Comparison of ENCODE assay signal across 8 cellular contexts in genomic region chr5:116573617-116574431, GRCh38. TPM values are rescaled to one million over a fixed set of nuclear protein-coding genes. Genes with fewer than 3 reads are reported as not detected.
DNase-seq lines count a peak whose midpoint lies in the region; ATAC-seq and TF ChIP-seq lines count a peak whose summit lies in the region.

No MANE protein-coding gene starts in this region.

- POLR2A ChIA-PET in HCT116 (lab: Charles Lee) = no interaction called here
- POLR2A ChIA-PET in activated naive CD8-positive, alpha-beta T cell treated with anti-CD3 and anti-CD28 coated beads, Interleukin-2, amount 10 ng/mL, durations not matched to agents 7 days and 5 days (lab: Charles Lee) = no interaction called here

- peak overlapping the region; percentile 90 for H3K4me3 Mint-ChIP-seq in activated naive CD8-positive, alpha-beta T cell treated with anti-CD3 and anti-CD28 coated beads, Interleukin-2, amount 10 ng/mL, durations not matched to agents 7 days and 5 days

- peaks cover 84% of the 10 kb centered on the region for H3K27me3 Mint-ChIP-seq in activated naive CD8-positive, alpha-beta T cell treated with anti-CD3 and anti-CD28 coated beads, Interleukin-2, amount 10 ng/mL, durations not matched to agents 7 days and 5 days

- H3K27me3 ChIP-seq in BE2C = 0 out of 2 replicates have a peak, but pooled peaks cover 3% of the 10 kb centered on the region
- no peaks in the 10 kb centered on the region for H3K27me3 ChIP-seq in HCT116 (ENCODE audit: insufficient read depth, low read length)
- no peaks in the 10 kb centered on the region for H3K27me3 ChIP-seq in right atrium auricular region
- H3K27me3 ChIP-seq in rectal smooth muscle tissue (ENCODE audit: control insufficient read depth, insufficient read depth, low read length) = peaks cover 4% of the 10 kb centered on the region

- peak overlapping the region; percentile 85 for H3K4me2 ChIP-seq in HCT116 (ENCODE audit: low read length)

- no peaks in the 10 kb centered on the region for H3K9me2 ChIP-seq in HCT116 (ENCODE audit: insufficient read depth)

- no peaks in the 10 kb centered on the region for H3K9me3 Mint-ChIP-seq in activated naive CD8-positive, alpha-beta T cell treated with anti-CD3 and anti-CD28 coated beads, Interleukin-2, amount 10 ng/mL, durations not matched to agents 7 days and 5 days

- intact Hi-C loops in HCT116 (cut with micrococcal nuclease) = loop anchor here (10.0 kb wide), 1 partner anchor 991 kb away; no protein-coding TSS in a partner anchor

- H3K4me3 ChIP-seq in BE2C (ENCODE audit: low read depth, low read length) (peak overlapping the region; percentile 91), HCT116 (replicated peaks in 1 of 2; ENCODE audit: low read depth in 1 of 2, low read length in 2 of 2) (peak overlapping the region; percentile 59 to 70), right atrium auricular region (peak overlapping the region; percentile 56 to 74), rectal smooth muscle tissue (ENCODE audit: low read length) (peak overlapping the region; percentile 77)

- TF ChIP-seq CTCF in BE2C (IDR thresholded peaks at IDR 0.05; ENCODE audit: low read depth, low read length) (no peak), HCT116 (IDR thresholded peaks at IDR 0.05 in 2 of 3, conservative IDR thresholded peaks at IDR 0.05 in 1 of 3; ENCODE audit: borderline replicate concordance in 1 of 3, insufficient read depth in 1 of 3, low read depth in 2 of 3, low read length in 2 of 3) (no peak), right atrium auricular region (IDR thresholded peaks at IDR 0.05) (no peak)

- H3K36me3 ChIP-seq in BE2C (no peaks in the 10 kb centered on the region), HCT116 (ENCODE audit: control insufficient read depth in 1 of 2, insufficient read depth in 2 of 2, low read length in 2 of 2) (no peaks in the 10 kb centered on the region), right atrium auricular region (no peaks in the 10 kb centered on the region), rectal smooth muscle tissue (ENCODE audit: control insufficient read depth, insufficient read depth, low read length) (no peaks in the 10 kb centered on the region)

- no peaks in the 10 kb centered on the region for H4K20me1 ChIP-seq in HCT116 (ENCODE audit: insufficient read depth)

- H3K4me1 Mint-ChIP-seq in activated naive CD8-positive, alpha-beta T cell treated with anti-CD3 and anti-CD28 coated beads, Interleukin-2, amount 10 ng/mL, durations not matched to agents 7 days and 5 days = peaks cover 21% of the 10 kb centered on the region

- ATAC-seq in HCT116 (no peak), HG03196 (IDR thresholded peaks at IDR 0.05; ENCODE audit: unreplicated experiment) (no peak), HG02623 (IDR thresholded peaks at IDR 0.05; ENCODE audit: unreplicated experiment) (no peak)
- ATAC-seq in activated naive CD8-positive, alpha-beta T cell treated with anti-CD3 and anti-CD28 coated beads, Interleukin-2, amount 10 ng/mL, durations not matched to agents 7 days and 5 days (ENCODE audit: low read depth) = no peak

- CTCF ChIA-PET in HCT116 (lab: Charles Lee) = interaction anchor here (1.1 kb wide), 1 partner anchor 503 kb away, joined by 3 read pairs; no protein-coding TSS in a partner anchor

- peak overlapping the region; percentile 57 for H3K9ac ChIP-seq in HCT116 (ENCODE audit: low read length)
- H3K9ac ChIP-seq in rectal smooth muscle tissue (ENCODE audit: low read length) = peak overlapping the region; percentile 83

- DNase-seq in BE2C = peak; percentile 50
- no peak for DNase-seq in HCT116 (ENCODE audit: low read depth, low spot score)
- peak; percentile 43 for DNase-seq in activated naive CD8-positive, alpha-beta T cell treated with anti-CD3 and anti-CD28 coated beads, Interleukin-2, amount 10 ng/mL, durations not matched to agents 7 days and 5 days
- no peak for DNase-seq in right atrium auricular region (ENCODE audit: low spot score)
- no peak for DNase-seq in MV-4-11 (lab: John Stamatoyannopoulos, UW)

- H3K79me2 ChIP-seq in HCT116 (ENCODE audit: insufficient read depth, low read length) = no peaks in the 10 kb centered on the region; the same call in 1 of the 2 replicates

- RAD21 ChIA-PET in HCT116 (lab: Charles Lee; ENCODE audit: low non-redundant PET in 1 of 2, low total read pairs in 2 of 2, uncharacterized antibody in 2 of 2, unreplicated experiment in 2 of 2) = interaction anchor here in 1 of 2 experiments (1.6 kb wide), 1 partner anchor 374 kb away, joined by 10 read pairs; no protein-coding TSS in a partner anchor

- peak overlapping the region; percentile 80 for H3K27ac Mint-ChIP-seq in activated naive CD8-positive, alpha-beta T cell treated with anti-CD3 and anti-CD28 coated beads, Interleukin-2, amount 10 ng/mL, durations not matched to agents 7 days and 5 days

- no peaks in the 10 kb centered on the region for H3K4me1 ChIP-seq in BE2C
- H3K4me1 ChIP-seq in HCT116 (ENCODE audit: control insufficient read depth in 1 of 2, insufficient read depth in 2 of 2, low read length in 2 of 2) = peaks cover 8 to 21% of the 10 kb centered on the region in 2 experiments; a peak in 3 of 4 replicates
- H3K4me1 ChIP-seq in right atrium auricular region = peaks cover 0 to 41% of the 10 kb centered on the region in 2 donors
- H3K4me1 ChIP-seq in rectal smooth muscle tissue (ENCODE audit: control insufficient read depth, insufficient read depth, low read length) = peaks cover 2% of the 10 kb centered on the region

- peaks cover 1% of the 10 kb centered on the region for H3K36me3 Mint-ChIP-seq in activated naive CD8-positive, alpha-beta T cell treated with anti-CD3 and anti-CD28 coated beads, Interleukin-2, amount 10 ng/mL, durations not matched to agents 7 days and 5 days

- TF ChIP-seq RAD21 in HCT116 (IDR thresholded peaks at IDR 0.05; ENCODE audit: low read depth) = no peak

- H3K27ac ChIP-seq in HCT116 (ENCODE audit: low read depth, low read length) (no peak overlapping the region), right atrium auricular region (peak overlapping the region; percentile 47 to 72), rectal smooth muscle tissue (ENCODE audit: low read depth, low read length) (peak overlapping the region; percentile 72)

- TF ChIP-seq POLR2A in HCT116 (IDR thresholded peaks at IDR 0.05; ENCODE audit: borderline replicate concordance, extremely low read depth, insufficient read depth, insufficient read length) = no peak

- H2AFZ ChIP-seq in HCT116 (ENCODE audit: low read depth, low read length, poor library complexity, severe bottlenecking) = peak overlapping the region; percentile 63

- no TSS peak for BruUV-seq in HCT116 (replicated peaks; lab: Mats Ljungman, UMichigan)

- no peaks in the 10 kb centered on the region for H3K9me3 ChIP-seq in BE2C
- H3K9me3 ChIP-seq in HCT116 (ENCODE audit: control insufficient read depth in 1 of 2, insufficient read depth in 1 of 2, low read depth in 1 of 2, low read length in 2 of 2) = no peaks in the 10 kb centered on the region
- H3K9me3 ChIP-seq in right atrium auricular region = no peaks in the 10 kb centered on the region

TF ChIP-seq in HCT116, 20 proteins besides CTCF, POLR2A, EP300 and RAD21:
- TF ChIP-seq, protein P1, sequence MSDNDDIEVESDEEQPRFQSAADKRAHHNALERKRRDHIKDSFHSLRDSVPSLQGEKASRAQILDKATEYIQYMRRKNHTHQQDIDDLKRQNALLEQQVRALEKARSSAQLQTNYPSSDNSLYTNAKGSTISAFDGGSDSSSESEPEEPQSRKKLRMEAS (IDR thresholded peaks at IDR 0.05) = no peak
- TF ChIP-seq ELF1 (IDR thresholded peaks at IDR 0.05; ENCODE audit: borderline replicate concordance, low read depth) (no peak), POLR2AphosphoS5 (IDR thresholded peaks at IDR 0.05; ENCODE audit: low read depth, low read length) (no peak), REST (IDR thresholded peaks at IDR 0.05; ENCODE audit: low read depth) (no peak)
TF ChIP-seq in HCT116: peak in this region for 0.

RNA-seq across cellular contexts. Expression of gene SEMA6A, which starts 0.8 kb away (rescaled TPM):
- 112 TPM for polyA plus RNA-seq in BE2C (2012; ENCODE audit: insufficient read depth, insufficient read length, low read depth)
- total RNA-seq in HCT116 (2021; ENCODE audit: unreplicated experiment) (6.7 TPM), right atrium auricular region (1 to 10 TPM; 3.9 to 4.4 TPM)
- 5.0 and 5.5 TPM in 2 replicates for polyA plus RNA-seq in HCT116 (2012)
- total RNA-seq in activated naive CD8-positive, alpha-beta T cell treated with anti-CD3 and anti-CD28 coated beads, Interleukin-2, amount 10 ng/mL, durations not matched to agents 7 days and 5 days = not detected

Comparison
In these comparisons a context has a peak if more than half of its experiments do, and no peak if none do; other contexts are left out.
1. DNase-seq: peak in BE2C (single experiment) and activated naive CD8-positive, alpha-beta T cell treated with anti-CD3 and anti-CD28 coated beads, Interleukin-2, amount 10 ng/mL, durations not matched to agents 7 days and 5 days (single experiment); none in HCT116 (single experiment), right atrium auricular region (single experiment) and MV-4-11 (single experiment).
2. Peak in every context shown above with its lines, with median percentiles within 50 percentile points of each other: H3K4me3 ChIP-seq.